Comparison of ENCODE assay signal across 12 cellular contexts in the genomic region with DNA sequence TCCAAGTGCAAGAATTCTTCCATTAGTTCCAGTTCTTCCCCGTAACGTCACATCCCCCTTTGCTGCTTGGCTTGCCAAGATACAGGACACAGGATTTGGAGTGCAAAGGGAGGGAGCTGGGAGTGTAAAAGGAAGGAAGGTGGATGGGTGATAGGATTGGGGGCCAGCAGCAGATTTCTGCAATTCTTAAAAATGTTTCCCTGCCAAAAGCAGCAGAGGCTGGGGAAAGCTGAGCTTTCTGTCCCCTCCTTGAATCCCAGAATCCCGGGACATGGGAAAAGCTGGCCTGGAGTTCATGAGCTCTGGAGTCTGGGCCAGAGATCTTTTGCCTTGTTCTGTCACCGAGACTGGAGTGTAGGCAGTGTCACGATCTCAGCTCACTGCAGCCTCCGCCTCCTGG.
A peak's percentile ranks its signal among the peaks of the same experiment; 100 is the strongest.
DNase-seq lines count a peak whose midpoint lies in the region; ATAC-seq, FAIRE-seq and TF ChIP-seq lines count a peak whose summit lies in the region.
"Had no signal": no experiment of that assay in that cellular context is flagged by ENCODE, and none has a peak within 500 bp of the region (broad histone marks: within the 10 kb centered on the region; RNA-seq: fewer than 3 reads in every experiment).

No MANE protein-coding gene starts in this region.

- H3K4me1 ChIP-seq in A549: peaks cover 59% of the 10 kb centered on the region
- peaks cover 29% of the 10 kb centered on the region for H3K4me1 ChIP-seq in neuron (ENCODE audit: insufficient read depth, low read length)
- H3K4me1 ChIP-seq in adrenal gland (replicated peaks in 1 of 2): peaks cover 12 to 26% of the 10 kb centered on the region in 2 donors

- peaks cover 36% of the 10 kb centered on the region for H3K27me3 Mint-ChIP-seq in T-helper 17 cell
- H3K27me3 Mint-ChIP-seq in activated CD4-positive, alpha-beta memory T cell treated with anti-CD3 and anti-CD28 coated beads for 36 hours: peaks cover 28% of the 10 kb centered on the region

- no peak for TF ChIP-seq EP300 in A549 (IDR thresholded peaks at IDR 0.05)

- intact Hi-C loops in activated CD4-positive, alpha-beta memory T cell treated with anti-CD3 and anti-CD28 coated beads for 36 hours (cut with micrococcal nuclease): no loop called here
- intact Hi-C loops in adrenal gland (cut with DNase I): no loop called here

- H3K27ac ChIP-seq in A549 (peak overlapping the region; percentile 93 to 95), adrenal gland (peak overlapping the region in 2 of 5 donors; percentile 32 to 72)

- H3K9me3 Mint-ChIP-seq in activated CD4-positive, alpha-beta memory T cell treated with anti-CD3 and anti-CD28 coated beads for 36 hours: no peaks in the 10 kb centered on the region

- no peak overlapping the region for H3K27ac Mint-ChIP-seq in T-helper 17 cell
- no peak overlapping the region for H3K27ac Mint-ChIP-seq in activated CD4-positive, alpha-beta memory T cell treated with anti-CD3 and anti-CD28 coated beads for 36 hours

- POLR2A ChIA-PET in A549 (lab: Yijun Ruan, JAX): interaction anchor here (0.7 to 1.8 kb wide), 4 partner anchors 9 to 102 kb away, joined by 3 to 9 read pairs (median 6); no protein-coding TSS in a partner anchor
- POLR2A ChIA-PET in activated CD4-positive, alpha-beta memory T cell treated with anti-CD3 and anti-CD28 coated beads for 36 hours (lab: Charles Lee): no interaction called here

- H3K27me3 ChIP-seq in neuron (ENCODE audit: insufficient read depth, low read length): no peaks in the 10 kb centered on the region
- H3K27me3 ChIP-seq in adrenal gland: no peaks in the 10 kb centered on the region

- H3K36me3 ChIP-seq in neuron (ENCODE audit: insufficient read depth, low read length): no peaks in the 10 kb centered on the region
- no peaks in the 10 kb centered on the region for H3K36me3 ChIP-seq in adrenal gland (replicated peaks in 1 of 2)

- H3K4me3 Mint-ChIP-seq in T-helper 17 cell: peak overlapping the region; percentile 98
- no peak overlapping the region for H3K4me3 Mint-ChIP-seq in activated CD4-positive, alpha-beta memory T cell treated with anti-CD3 and anti-CD28 coated beads for 36 hours

- FAIRE-seq in A549 (lab: Jason Lieb, UNC): no peak
- FAIRE-seq: GM12878, HTR-8/SVneo had no signal

- WGBS in A549 (ENCODE audit: missing lambda C conversion rate): 36% methylated on average over 6 of the region's 6 CpGs
- 52 to 61% (median 55%) methylated on average over 6 of the region's 6 CpGs for WGBS in adrenal gland, 4 donors

- CTCF ChIA-PET in A549 (lab: Yijun Ruan, JAX): interaction anchor here (0.6 to 6.0 kb wide), 6 partner anchors 13 to 995 kb away, joined by 3 to 31 read pairs (median 4); no protein-coding TSS in a partner anchor
- CTCF ChIA-PET in activated CD4-positive, alpha-beta memory T cell treated with anti-CD3 and anti-CD28 coated beads for 36 hours (lab: Charles Lee): interaction anchor here (1.5 kb wide), 1 partner anchor 102 kb away, joined by 7 read pairs; no protein-coding TSS in a partner anchor

- TF ChIP-seq CTCF in A549 (IDR thresholded peaks at IDR 0.05) (no peak), fibroblast of the aortic adventitia (IDR thresholded peaks at IDR 0.05; ENCODE audit: insufficient read depth, low read length) (no peak), adrenal gland (IDR thresholded peaks at IDR 0.05) (no peak)

- no peak overlapping the region for H2AFZ ChIP-seq in neuron (ENCODE audit: low read depth, low read length)

- H3K9me3 ChIP-seq in A549 (no peaks in the 10 kb centered on the region), T-helper 17 cell (ENCODE audit: control insufficient read depth, low read length, poor library complexity, severe bottlenecking) (no peaks in the 10 kb centered on the region), neuron (ENCODE audit: low read length) (no peaks in the 10 kb centered on the region), adrenal gland (replicated peaks in 1 of 3) (no peaks in the 10 kb centered on the region)

- H3K4me2 ChIP-seq in A549: peak overlapping the region; percentile 91

- no peak for TF ChIP-seq RAD21 in A549 (conservative IDR thresholded peaks at IDR 0.05 in 1 of 2, IDR thresholded peaks at IDR 0.05 in 1 of 2)

- H3K4me3 ChIP-seq in A549: peak overlapping the region; percentile 97
- peak overlapping the region; percentile 44 for H3K4me3 ChIP-seq in fibroblast of the aortic adventitia (ENCODE audit: low read depth, low read length)
- H3K4me3 ChIP-seq in neuron (ENCODE audit: low read length): peak overlapping the region; percentile 59
- peak overlapping the region in 1 of 4 donors; percentile 67 for H3K4me3 ChIP-seq in adrenal gland
- H3K4me3 ChIP-seq: GM12878 had no signal

- peak in 1 of 2 experiments; percentile 41 for DNase-seq in A549 (ENCODE audit: low read depth in 1 of 2, low spot score in 1 of 2)
- no peak for DNase-seq in T-helper 17 cell
- peak; percentile 77 for DNase-seq in fibroblast of the aortic adventitia (ENCODE audit: low read depth)
- DNase-seq in activated CD4-positive, alpha-beta memory T cell treated with anti-CD3 and anti-CD28 coated beads for 36 hours: no peak
- DNase-seq in adrenal gland: no peak
- DNase-seq: activated naive CD4-positive, alpha-beta T cell treated with anti-CD3 and anti-CD28 coated beads, Interleukin-2, amount 50 U/mL, for 16 hours; glutamatergic neuron had no signal

- peaks cover 12% of the 10 kb centered on the region for H3K36me3 Mint-ChIP-seq in T-helper 17 cell (ENCODE audit: low read depth)
- H3K36me3 Mint-ChIP-seq in activated CD4-positive, alpha-beta memory T cell treated with anti-CD3 and anti-CD28 coated beads for 36 hours: no peaks in the 10 kb centered on the region

- TF ChIP-seq POLR2A in A549 (IDR thresholded peaks at IDR 0.05; ENCODE audit: low read length): no peak
- TF ChIP-seq POLR2A in adrenal gland (IDR thresholded peaks at IDR 0.05): no peak

- H3K4me1 Mint-ChIP-seq in T-helper 17 cell: peaks cover 18% of the 10 kb centered on the region
- H3K4me1 Mint-ChIP-seq in activated CD4-positive, alpha-beta memory T cell treated with anti-CD3 and anti-CD28 coated beads for 36 hours (ENCODE audit: low read depth): peaks cover 15% of the 10 kb centered on the region

- peak in 1 of 2 experiments; percentile 11; a peak in 1 of 6 replicates for ATAC-seq in A549
- ATAC-seq in T-helper 17 cell: no peak
- no peak for ATAC-seq in HG03196 (IDR thresholded peaks at IDR 0.05; ENCODE audit: unreplicated experiment)
- no peak for ATAC-seq in GM19351 (IDR thresholded peaks at IDR 0.05; ENCODE audit: unreplicated experiment)

TF ChIP-seq in A549, 52 proteins besides CTCF, POLR2A, EP300 and RAD21:
- TF ChIP-seq, protein P1, sequence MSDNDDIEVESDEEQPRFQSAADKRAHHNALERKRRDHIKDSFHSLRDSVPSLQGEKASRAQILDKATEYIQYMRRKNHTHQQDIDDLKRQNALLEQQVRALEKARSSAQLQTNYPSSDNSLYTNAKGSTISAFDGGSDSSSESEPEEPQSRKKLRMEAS (IDR thresholded peaks at IDR 0.05): 0 out of 2 replicates have a peak, but pooled peaks have one; percentile 14
- no peak for TF ChIP-seq HOXB13 (CRISPR knock-in tag; IDR thresholded peaks at IDR 0.05; ENCODE audit: low read depth)
- no peak for TF ChIP-seq TFCP2L1 (CRISPR knock-in tag; IDR thresholded peaks at IDR 0.05)
